ENCODE assay signal across 8 cellular contexts in the genomic region with DNA sequence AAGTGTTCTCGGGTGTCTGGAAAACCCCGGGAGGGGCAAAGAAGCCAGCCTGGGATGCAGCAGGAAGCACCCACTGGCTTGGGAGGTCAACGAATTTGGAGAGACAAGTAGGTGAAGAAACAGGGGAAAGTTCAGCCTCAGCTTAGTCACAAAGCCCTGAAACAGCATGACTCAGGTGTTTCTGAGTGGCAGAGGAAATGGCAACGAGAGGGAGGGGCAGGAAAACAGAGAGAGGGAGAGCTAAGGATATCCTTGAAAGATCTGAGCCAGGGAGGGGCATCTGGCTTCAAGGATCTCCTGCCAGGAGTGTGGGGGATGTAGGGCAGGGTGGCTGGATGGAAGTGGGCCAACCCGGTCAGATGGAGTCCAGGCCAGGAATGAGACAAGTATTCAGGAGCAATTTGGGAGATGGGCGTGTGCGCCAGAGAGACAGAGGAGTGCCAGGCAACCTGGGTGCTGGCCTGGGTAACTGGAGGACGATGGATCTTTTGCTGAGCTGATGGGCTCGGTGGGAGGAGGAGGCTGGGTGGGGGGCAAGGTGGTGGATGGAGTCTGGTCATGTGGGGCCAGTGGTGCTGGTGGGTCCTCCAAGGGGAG. TPM values are rescaled to one million over a fixed set of nuclear protein-coding genes. Genes with fewer than 3 reads are reported as not detected.
DNase-seq lines count a peak whose midpoint lies in the region; ATAC-seq and TF ChIP-seq lines count a peak whose summit lies in the region.

No MANE protein-coding gene starts in this region.

- H3K4me1 Mint-ChIP-seq in GM23338 (peaks cover 21% of the 10 kb centered on the region), immature natural killer cell (no peaks in the 10 kb centered on the region)

- TF ChIP-seq POLR2A in right lobe of liver (IDR thresholded peaks at IDR 0.05): no peak

- no peaks in the 10 kb centered on the region for H3K9me2 ChIP-seq in GM23338 (ENCODE audit: insufficient read depth)

- H3K4me3 Mint-ChIP-seq in GM23338 (no peak overlapping the region), immature natural killer cell (no peak overlapping the region)

- no peaks in the 10 kb centered on the region; the same call in 2 of the 3 replicates for H3K36me3 Mint-ChIP-seq in GM23338 (ENCODE audit: low read depth)
- H3K36me3 Mint-ChIP-seq in immature natural killer cell: no peaks in the 10 kb centered on the region

- H3K27ac Mint-ChIP-seq in GM23338: peak overlapping the region; percentile 95
- H3K27ac Mint-ChIP-seq in immature natural killer cell: no peak overlapping the region

- peak overlapping the region; percentile 86 for H2AFZ ChIP-seq in GM23338

- H4K20me1 ChIP-seq in GM23338 (replicated peaks; ENCODE audit: insufficient read depth): no peaks in the 10 kb centered on the region

- peaks cover 7% of the 10 kb centered on the region for H3K27me3 Mint-ChIP-seq in GM23338 (ENCODE audit: insufficient read depth, low read depth, poor library complexity)
- H3K27me3 Mint-ChIP-seq in immature natural killer cell (ENCODE audit: low read depth in 3 of 3): peaks cover 2 to 6% (median 3%) of the 10 kb centered on the region in 3 donors

- TF ChIP-seq CTCF in A673 (conservative IDR thresholded peaks at IDR 0.05; ENCODE audit: low read depth, low read length) (no peak), GM23338 (conservative IDR thresholded peaks at IDR 0.05; ENCODE audit: low read depth in 2 of 2) (no peak), Panc1 (IDR thresholded peaks at IDR 0.05) (no peak), right lobe of liver (IDR thresholded peaks at IDR 0.05) (no peak), tibial artery (IDR thresholded peaks at IDR 0.05) (no peak)

- no TSS peak for BruUV-seq in A673 (replicated peaks; lab: Mats Ljungman, UMichigan)
- BruUV-seq in Panc1 (replicated peaks; lab: Mats Ljungman, UMichigan): no TSS peak

- H3K4me3 ChIP-seq in A673 (ENCODE audit: low read depth, low read length, poor library complexity, severe bottlenecking) (no peak overlapping the region), GM23338 (no peak overlapping the region), Panc1 (ENCODE audit: low read depth in 2 of 2, low read length in 2 of 2) (no peak overlapping the region), right lobe of liver (no peak overlapping the region), tibial artery (no peak overlapping the region)

- H3K4me2 ChIP-seq in GM23338: no peak overlapping the region

- DNase-seq in A673 (ENCODE audit: low spot score) (peak; percentile 43), GM23338 (ENCODE audit: low spot score) (peak; percentile 51), Panc1 (ENCODE audit: low read depth, low spot score) (peak; percentile 79), T47D (ENCODE audit: low read depth in 1 of 2, low spot score in 1 of 2) (peak; percentile 72 to 85), right lobe of liver (no peak), tibial artery (peak; percentile 30 to 73), immature natural killer cell (no peak)

- H3K9me3 ChIP-seq in A673 (ENCODE audit: low read depth, low read length, poor library complexity, severe bottlenecking): no peaks in the 10 kb centered on the region
- H3K9me3 ChIP-seq in Panc1 (ENCODE audit: control insufficient read depth, insufficient read depth, low read depth, low read length): no peaks in the 10 kb centered on the region
- H3K9me3 ChIP-seq in right lobe of liver: no peaks in the 10 kb centered on the region
- no peaks in the 10 kb centered on the region for H3K9me3 ChIP-seq in tibial artery

- H3F3A ChIP-seq in GM23338 (replicated peaks; ENCODE audit: low read depth): no peaks in the 10 kb centered on the region

- POLR2A ChIA-PET in A673 (lab: Charles Lee; ENCODE audit: low non-redundant PET): interaction anchor here (0.6 kb wide), 1 partner anchor 375 kb away, joined by 3 read pairs; no protein-coding TSS in a partner anchor
- POLR2A ChIA-PET in Panc1 (lab: Charles Lee): interaction anchor here (0.7 to 0.9 kb wide), 3 partner anchors 11 to 23 kb away, joined by 4 to 6 read pairs (median 4); no protein-coding TSS in a partner anchor

- H3K36me3 ChIP-seq in A673 (ENCODE audit: insufficient read depth, low read length, poor library complexity, severe bottlenecking) (no peaks in the 10 kb centered on the region), GM23338 (ENCODE audit: insufficient read depth) (no peaks in the 10 kb centered on the region), Panc1 (ENCODE audit: control insufficient read depth, insufficient read depth, low read length) (no peaks in the 10 kb centered on the region), right lobe of liver (peaks cover 0 to 6% (median 0%) of the 10 kb centered on the region in 4 donors), tibial artery (no peaks in the 10 kb centered on the region)

- H3K4me1 ChIP-seq in A673 (ENCODE audit: insufficient read depth, low read length, poor library complexity, severe bottlenecking): peaks cover 9% of the 10 kb centered on the region
- peaks cover 9% of the 10 kb centered on the region for H3K4me1 ChIP-seq in GM23338 (ENCODE audit: insufficient read depth)
- H3K4me1 ChIP-seq in Panc1 (ENCODE audit: control insufficient read depth, insufficient read depth, low read length): peaks cover 59% of the 10 kb centered on the region
- H3K4me1 ChIP-seq in right lobe of liver: peaks cover 0 to 62% (median 38%) of the 10 kb centered on the region in 4 donors
- H3K4me1 ChIP-seq in tibial artery: peaks cover 0 to 36% (median 33%) of the 10 kb centered on the region in 4 donors

- H3K9me3 Mint-ChIP-seq in GM23338 (no peaks in the 10 kb centered on the region), immature natural killer cell (no peaks in the 10 kb centered on the region)

- H3K27ac ChIP-seq in A673 (ENCODE audit: low read depth, low read length, poor library complexity, severe bottlenecking) (no peak overlapping the region), GM23338 (ENCODE audit: low read depth) (no peak overlapping the region), Panc1 (ENCODE audit: low read length) (peak overlapping the region; percentile 85), right lobe of liver (peak overlapping the region in 2 of 3 donors; percentile 11 to 80), tibial artery (peak overlapping the region; percentile 52 to 53)

- H3K27me3 ChIP-seq in A673 (replicated peaks; ENCODE audit: insufficient read depth, low read depth, low read length, poor library complexity) (no peaks in the 10 kb centered on the region), GM23338 (ENCODE audit: insufficient read depth) (no peaks in the 10 kb centered on the region), Panc1 (ENCODE audit: control insufficient read depth, insufficient read depth, low read length) (no peaks in the 10 kb centered on the region), right lobe of liver (no peaks in the 10 kb centered on the region), tibial artery (no peaks in the 10 kb centered on the region)

- 30% methylated on average over 8 of the region's 9 CpGs for WGBS in right lobe of liver (ENCODE audit: insufficient coverage, low coverage, low lambda C conversion rate, missing lambda C conversion rate)

- intact Hi-C loops in A673 (cut with micrococcal nuclease; ENCODE audit: unreplicated experiment): no loop called here
- intact Hi-C loops in Panc1 (cut with micrococcal nuclease; ENCODE audit: unreplicated experiment): no loop called here
- intact Hi-C loops in right lobe of liver (cut with DNase I): no loop called here
- intact Hi-C loops in tibial artery (cut with DNase I; ENCODE audit: low total_unique reads): no loop called here

- ATAC-seq in GM23338: peak; percentile 26
- ATAC-seq in Panc1: peak; percentile 78
- peak in 3 of 4 donors; percentile 42 to 51 (median 51) for ATAC-seq in right lobe of liver
- ATAC-seq in HG02884 (IDR thresholded peaks at IDR 0.05; ENCODE audit: unreplicated experiment): no peak

- no peaks in the 10 kb centered on the region for H3K79me2 ChIP-seq in GM23338 (replicated peaks; ENCODE audit: insufficient read depth)

- CTCF ChIA-PET in A673 (lab: Charles Lee): interaction anchor here (0.7 kb wide), 1 partner anchor 32 kb away, joined by 8 read pairs; no protein-coding TSS in a partner anchor
- CTCF ChIA-PET in Panc1 (lab: Charles Lee): interaction anchor here (0.6 to 1.5 kb wide), 3 partner anchors 10 to 31 kb away, joined by 4 to 6 read pairs (median 6); no protein-coding TSS in a partner anchor

- in situ Hi-C loops in Panc1 (cut with HindIII; ENCODE audit: low pct_unique_long_range_greater_than_20kb, low sequenced_read_pairs) (no loop called here), T47D (cut with HindIII; ENCODE audit: low pct_unique_long_range_greater_than_20kb, low sequenced_read_pairs) (no loop called here)

RNA-seq across cellular contexts. Expression of a gene that starts 27.2 kb away (rescaled TPM):
- total RNA-seq in A673 (2021) (0.56 and 1.2 TPM in 2 replicates), Panc1 (2021; ENCODE audit: unreplicated experiment) (128 TPM), right lobe of liver (100 to 1,000 TPM; 146 to 286 (median 178) TPM)
- 0.27 TPM in 1 of 2 replicates, not detected in the other for total RNA-seq in GM23338 (2014; rRNA removed; shearing (Covaris generic))
- polyA plus RNA-seq in GM23338 (2016; fragmentation: Nextera tagmentation; extraction: Ambion mirVana) (not detected in 2 replicates), immature natural killer cell (1 to 10 TPM in 1 of 3 donors, under 1 TPM in 1, not detected in 1; 0.52 to 1.2 TPM)
- polyA plus RNA-seq in Panc1 (2012; ENCODE audit: insufficient read length): 188 TPM

RNA-seq across cellular contexts. Expression of a gene that starts 45.8 kb away (rescaled TPM):
- total RNA-seq in A673 (2021): 54.2 and 61.3 TPM in 2 replicates
- 35.5 and 42.1 TPM in 2 replicates for total RNA-seq in GM23338 (2014; rRNA removed; shearing (Covaris generic))
- 19.0 and 19.8 TPM in 2 replicates for polyA plus RNA-seq in GM23338 (2016; fragmentation: Nextera tagmentation; extraction: Ambion mirVana)
- 57.2 TPM for total RNA-seq in Panc1 (2021; ENCODE audit: unreplicated experiment)
- polyA plus RNA-seq in Panc1 (2012; ENCODE audit: insufficient read length): 28.2 TPM
- 10 to 100 TPM; 13.9 to 17.4 (median 15.1) TPM for total RNA-seq in right lobe of liver
- 1 to 10 TPM; 2.3 to 6.8 (median 4.0) TPM for polyA plus RNA-seq in immature natural killer cell

RNA-seq across cellular contexts. Expression of a gene that starts 57.5 kb away (rescaled TPM):
- total RNA-seq in A673 (2021) (185 and 194 TPM in 2 replicates), Panc1 (2021; ENCODE audit: unreplicated experiment) (136 TPM), right lobe of liver (10 to 100 TPM; 15.4 to 50.5 (median 31.0) TPM)
- 58.0 and 69.3 TPM in 2 replicates for total RNA-seq in GM23338 (2014; rRNA removed; shearing (Covaris generic))
- polyA plus RNA-seq in GM23338 (2016; fragmentation: Nextera tagmentation; extraction: Ambion mirVana) (369 and 501 TPM in 2 replicates), immature natural killer cell (10 to 100 TPM; 29.2 to 77.8 (median 30.0) TPM)
- polyA plus RNA-seq in Panc1 (2012; ENCODE audit: insufficient read length): 97.6 TPM

Comparison
In these comparisons a context has a peak if more than half of its experiments do, and no peak if none do; other contexts are left out.
1. DNase-seq: peak in A673 (single experiment), GM23338 (single experiment), Panc1 (single experiment), T47D (2 of 2) and tibial artery (2 of 2); none in right lobe of liver (0 of 3) and immature natural killer cell (0 of 3).
2. H3K27ac ChIP-seq: peak in Panc1 (single experiment), right lobe of liver (2 of 3) and tibial artery (2 of 2); none in A673 (single experiment) and GM23338 (single experiment).
3. RNA of a gene that starts 27.2 kb away (total RNA-seq): 146 to 286 TPM in right lobe of liver and 128 TPM in Panc1 (single experiment); 0.56 to 1.2 TPM in A673 and 0.27 TPM in GM23338; every median in the first group is over 10 times any median in the second.